31 cellular contexts compared by ENCODE assay signal in the genomic region with DNA sequence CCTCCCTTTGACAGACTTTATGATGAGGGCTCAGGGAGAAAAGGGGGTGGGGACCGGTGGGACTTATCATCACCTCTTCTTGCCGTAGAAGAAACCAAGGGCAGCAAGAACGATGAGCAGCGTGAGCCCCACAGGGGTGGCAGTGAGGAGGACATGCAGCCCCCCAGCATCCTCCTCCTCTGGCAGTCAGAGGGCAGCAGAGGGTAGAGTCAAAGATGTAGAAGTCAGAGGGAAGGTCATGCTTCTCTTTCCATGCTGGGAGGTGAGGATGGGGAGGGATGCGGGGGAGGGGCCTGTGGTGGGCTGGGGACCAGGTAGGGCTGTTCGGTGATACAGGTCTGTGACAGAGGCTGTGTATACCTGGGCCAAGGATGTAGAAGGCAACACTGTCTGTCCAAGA. TPM values are rescaled to one million over a fixed set of nuclear protein-coding genes. Genes with fewer than 3 reads are reported as not detected.
A peak's percentile ranks its signal among the peaks of the same experiment; 100 is the strongest.
DNase-seq lines count a peak whose midpoint lies in the region; ATAC-seq and TF ChIP-seq lines count a peak whose summit lies in the region.
"Had no signal": no experiment of that assay in that cellular context is flagged by ENCODE, and none has a peak within 500 bp of the region (broad histone marks: within the 10 kb centered on the region; RNA-seq: fewer than 3 reads in every experiment).

No MANE protein-coding gene starts in this region.

- H3K27ac Mint-ChIP-seq in activated T-cell treated with anti-CD3 and anti-CD28 coated beads, Interleukin-2, amount 50 U/mL, for 72 hours = no peak overlapping the region
- no peak overlapping the region for H3K27ac Mint-ChIP-seq in activated T-cell treated with anti-CD3 and anti-CD28 coated beads, Interleukin-2, amount 50 U/mL, for 24 hours
- no peak overlapping the region for H3K27ac Mint-ChIP-seq in endodermal cell
- H3K27ac Mint-ChIP-seq: activated CD4-positive, alpha-beta T cell treated with anti-CD3 and anti-CD28 coated beads, Interleukin-2, amount 10 ng/mL, durations not matched to agents 7 days and 5 days; activated naive CD4-positive, alpha-beta T cell treated with anti-CD3 and anti-CD28 coated beads, Interleukin-2, amount 50 U/mL, for 24 hours; CD4-positive, CD25-positive, alpha-beta regulatory T cell; HFFc6; neural progenitor cell had no signal

- H3K9me3 Mint-ChIP-seq in activated T-cell treated with anti-CD3 and anti-CD28 coated beads, Interleukin-2, amount 50 U/mL, for 72 hours = no peaks in the 10 kb centered on the region
- H3K9me3 Mint-ChIP-seq in activated T-cell treated with anti-CD3 and anti-CD28 coated beads, Interleukin-2, amount 50 U/mL, for 24 hours = no peaks in the 10 kb centered on the region
- H3K9me3 Mint-ChIP-seq in endodermal cell = no peaks in the 10 kb centered on the region
- H3K9me3 Mint-ChIP-seq: activated CD4-positive, alpha-beta T cell treated with anti-CD3 and anti-CD28 coated beads, Interleukin-2, amount 10 ng/mL, durations not matched to agents 7 days and 5 days; activated naive CD4-positive, alpha-beta T cell treated with anti-CD3 and anti-CD28 coated beads, Interleukin-2, amount 50 U/mL, for 24 hours; CD4-positive, CD25-positive, alpha-beta regulatory T cell; HFFc6 had no signal

- peaks cover 43% of the 10 kb centered on the region for H3K4me1 Mint-ChIP-seq in activated T-cell treated with anti-CD3 and anti-CD28 coated beads, Interleukin-2, amount 50 U/mL, for 72 hours (ENCODE audit: low read depth)
- peaks cover 29% of the 10 kb centered on the region for H3K4me1 Mint-ChIP-seq in activated T-cell treated with anti-CD3 and anti-CD28 coated beads, Interleukin-2, amount 50 U/mL, for 24 hours (ENCODE audit: low read depth)
- H3K4me1 Mint-ChIP-seq in endodermal cell = peaks cover 12% of the 10 kb centered on the region

- intact Hi-C loops in spleen (cut with DNase I; ENCODE audit: low total_unique reads) = no loop called here

- H3K4me3 Mint-ChIP-seq in activated T-cell treated with anti-CD3 and anti-CD28 coated beads, Interleukin-2, amount 50 U/mL, for 72 hours = peak overlapping the region; percentile 36 to 74
- H3K4me3 Mint-ChIP-seq in activated T-cell treated with anti-CD3 and anti-CD28 coated beads, Interleukin-2, amount 50 U/mL, for 24 hours = no peak overlapping the region
- no peak overlapping the region for H3K4me3 Mint-ChIP-seq in endodermal cell
- H3K4me3 Mint-ChIP-seq: activated CD4-positive, alpha-beta T cell treated with anti-CD3 and anti-CD28 coated beads, Interleukin-2, amount 10 ng/mL, durations not matched to agents 7 days and 5 days; HFFc6 had no signal

- H3K27ac ChIP-seq in WERI-Rb-1 (no peak overlapping the region), endodermal cell (ENCODE audit: low read depth, low read length) (no peak overlapping the region), spleen (no peak overlapping the region)
- H3K27ac ChIP-seq: neural progenitor cell, parathyroid adenoma, skin epidermis, thoracic aorta, uterus had no signal

- TF ChIP-seq POLR2A in spleen (IDR thresholded peaks at IDR 0.05) = no peak

- H3K27me3 Mint-ChIP-seq in activated T-cell treated with anti-CD3 and anti-CD28 coated beads, Interleukin-2, amount 50 U/mL, for 72 hours (ENCODE audit: low read depth) = peaks cover 82% of the 10 kb centered on the region
- H3K27me3 Mint-ChIP-seq in activated T-cell treated with anti-CD3 and anti-CD28 coated beads, Interleukin-2, amount 50 U/mL, for 24 hours = peaks cover 91% of the 10 kb centered on the region
- H3K27me3 Mint-ChIP-seq in endodermal cell (ENCODE audit: insufficient read depth) = peaks cover 93% of the 10 kb centered on the region

- H3K9ac ChIP-seq in endodermal cell (ENCODE audit: extremely low read depth, low read length, poor library complexity, severe bottlenecking) = no peak overlapping the region
- H3K9ac ChIP-seq: neural progenitor cell, parathyroid adenoma had no signal

- H3K4me1 ChIP-seq in endodermal cell (ENCODE audit: control insufficient read depth, insufficient read depth, low read length) (no peaks in the 10 kb centered on the region), spleen (peaks cover 0 to 28% (median 16%) of the 10 kb centered on the region in 6 donors)
- H3K4me1 ChIP-seq: parathyroid adenoma, uterus had no signal

- TF ChIP-seq CTCF in WERI-Rb-1 (IDR thresholded peaks at IDR 0.05; ENCODE audit: low read depth, low read length) = 0 out of 2 replicates have a peak, but pooled peaks have one; percentile 11
- TF ChIP-seq CTCF in endodermal cell (conservative IDR thresholded peaks at IDR 0.05) = peak; percentile 36
- no peak for TF ChIP-seq CTCF in spleen (IDR thresholded peaks at IDR 0.05 in 8 of 11, conservative IDR thresholded peaks at IDR 0.05 in 3 of 11)

- H3K9me3 ChIP-seq in WERI-Rb-1 (ENCODE audit: severe bottlenecking) (no peaks in the 10 kb centered on the region), endodermal cell (ENCODE audit: control insufficient read depth, low read length) (no peaks in the 10 kb centered on the region), spleen (no peaks in the 10 kb centered on the region)
- H3K9me3 ChIP-seq: thoracic aorta, uterus had no signal

- H3K36me3 ChIP-seq in WERI-Rb-1 (no peaks in the 10 kb centered on the region), endodermal cell (ENCODE audit: control insufficient read depth, insufficient read depth, low read length) (no peaks in the 10 kb centered on the region), spleen (no peaks in the 10 kb centered on the region)
- H3K36me3 ChIP-seq: neural progenitor cell, thoracic aorta, uterus had no signal

- 74 to 80% methylated on average over 4 to 6 of the region's 6 CpGs for WGBS in endodermal cell (ENCODE audit: insufficient coverage in 1 of 2, insufficient read length in 1 of 2), 2 experiments
- WGBS in spleen, 5 donors = 35 to 62% (median 44%) methylated on average over 6 of the region's 6 CpGs

- DNase-seq in activated T-cell treated with anti-CD3 and anti-CD28 coated beads, Interleukin-2, amount 50 U/mL, for 72 hours = no peak
- no peak for DNase-seq in activated T-cell treated with anti-CD3 and anti-CD28 coated beads, Interleukin-2, amount 50 U/mL, for 24 hours
- DNase-seq in WERI-Rb-1 (no peak), endodermal cell (no peak), spleen (peak; percentile 45), activated gamma-delta T cell treated with Interleukin-2 at 50 U/mL for 16 hours (no peak), DMS153 treated with DMSO at 0.1 percent for 48 hours (lab: John Stamatoyannopoulos, UW; ENCODE audit: unreplicated experiment) (no peak), NCI-H128 (lab: John Stamatoyannopoulos, UW; ENCODE audit: unreplicated experiment) (no peak)
- DNase-seq: activated CD4-positive, alpha-beta T cell treated with anti-CD3 and anti-CD28 coated beads, Interleukin-2, amount 10 ng/mL, durations not matched to agents 7 days and 5 days; AML-193; aorta; CD4-positive, CD25-positive, alpha-beta regulatory T cell; EL; HFFc6; hippocampal formation; NCI-H146; NCI-H2107; NCI-H345; retina; SHP77; stimulated activated naive CD4-positive, alpha-beta T cell treated with Interleukin-2 at 50 U/mL for 16 hours; uterus had no signal

- H3K36me3 Mint-ChIP-seq in activated T-cell treated with anti-CD3 and anti-CD28 coated beads, Interleukin-2, amount 50 U/mL, for 72 hours (ENCODE audit: insufficient read depth in 2 of 2) = no peaks in the 10 kb centered on the region
- H3K36me3 Mint-ChIP-seq in activated T-cell treated with anti-CD3 and anti-CD28 coated beads, Interleukin-2, amount 50 U/mL, for 24 hours (ENCODE audit: low read depth) = no peaks in the 10 kb centered on the region
- H3K36me3 Mint-ChIP-seq in endodermal cell (ENCODE audit: low read depth) = no peaks in the 10 kb centered on the region
- H3K36me3 Mint-ChIP-seq: activated naive CD4-positive, alpha-beta T cell treated with anti-CD3 and anti-CD28 coated beads, Interleukin-2, amount 50 U/mL, for 24 hours; CD4-positive, CD25-positive, alpha-beta regulatory T cell; IgD-negative memory B cell had no signal

- H3K27me3 ChIP-seq in WERI-Rb-1 (ENCODE audit: insufficient read depth, low read depth, severe bottlenecking) (no peaks in the 10 kb centered on the region), endodermal cell (ENCODE audit: control insufficient read depth, insufficient read depth, low read length, poor library complexity, severe bottlenecking) (peaks cover 78% of the 10 kb centered on the region), spleen (replicated peaks in 1 of 7) (peaks cover 3 to 97% (median 37%) of the 10 kb centered on the region in 7 donors)

- H3K4me3 ChIP-seq in WERI-Rb-1 (ENCODE audit: low read depth, low read length) = no peak overlapping the region
- H3K4me3 ChIP-seq in endodermal cell (ENCODE audit: low read length) = no peak overlapping the region
- no peak overlapping the region for H3K4me3 ChIP-seq in spleen
- H3K4me3 ChIP-seq: GM12878, skin epidermis, thoracic aorta, uterus had no signal

- no peak for ATAC-seq in activated T-cell treated with anti-CD3 and anti-CD28 coated beads, Interleukin-2, amount 50 U/mL, for 72 hours (replicated peaks in 1 of 2)
- ATAC-seq: GM12878, left lobe of liver, Panc1 had no signal

RNA-seq across cellular contexts. Expression of a gene that starts 14.8 kb away (rescaled TPM):
- under 1 TPM; 0.17 to 0.30 TPM for total RNA-seq in activated T-cell treated with anti-CD3 and anti-CD28 coated beads, Interleukin-2, amount 50 U/mL, for 72 hours
- total RNA-seq in endodermal cell (under 1 TPM; 0.07 to 0.09 TPM), spleen (under 1 TPM in 3 of 7 donors, not detected in 4; 0.09 TPM)
- 0.11 TPM for polyA plus RNA-seq in endodermal cell (2013, experiment 1 of 2)
- 0.08 TPM for polyA plus RNA-seq in endodermal cell (2013, experiment 2 of 2)
- under 1 TPM in 1 of 3 donors, not detected in 2; under 0.01 TPM for polyA plus RNA-seq in spleen
- total RNA-seq: GM12878, HFFc6, left lobe of liver, thoracic aorta had no signal
- polyA plus RNA-seq: aorta; CD4-positive, CD25-positive, alpha-beta regulatory T cell; IgD-negative memory B cell had no signal

RNA-seq across cellular contexts. Expression of a gene that starts 16.6 kb away (rescaled TPM):
- 10 to 100 TPM; 16.8 to 21.4 TPM for total RNA-seq in activated T-cell treated with anti-CD3 and anti-CD28 coated beads, Interleukin-2, amount 50 U/mL, for 72 hours
- under 1 TPM; 0.44 to 0.82 TPM for total RNA-seq in endodermal cell
- 3.1 TPM for polyA plus RNA-seq in endodermal cell (2013, experiment 1 of 2)
- polyA plus RNA-seq in endodermal cell (2013, experiment 2 of 2) = 2.0 TPM
- total RNA-seq in spleen = 1 to 10 TPM in 1 of 7 donors, under 1 TPM in 3, not detected in 3; 0.18 to 1.4 (median 0.48) TPM
- polyA plus RNA-seq in spleen = under 1 TPM in 2 of 3 donors, not detected in 1; 0.09 to 0.22 TPM
- total RNA-seq: left lobe of liver had no signal
- polyA plus RNA-seq: IgD-negative memory B cell had no signal

RNA-seq across cellular contexts. Expression of a gene that starts 27.5 kb away (rescaled TPM):
- 100 to 1,000 TPM; 221 to 246 TPM for total RNA-seq in activated T-cell treated with anti-CD3 and anti-CD28 coated beads, Interleukin-2, amount 50 U/mL, for 72 hours
- total RNA-seq in endodermal cell (1 to 10 TPM; 2.4 to 7.7 TPM), spleen (10 to 100 TPM; 10.4 to 22.1 (median 15.1) TPM)
- 3.0 TPM for polyA plus RNA-seq in endodermal cell (2013, experiment 1 of 2)
- polyA plus RNA-seq in endodermal cell (2013, experiment 2 of 2) = 1.9 TPM
- polyA plus RNA-seq in spleen = 1 to 10 TPM; 3.6 to 5.6 (median 5.2) TPM

RNA-seq across cellular contexts. Expression of a gene that starts 49.4 kb away (rescaled TPM):
- under 1 TPM in 1 of 2 donors, not detected in 1; 0.07 TPM for total RNA-seq in activated T-cell treated with anti-CD3 and anti-CD28 coated beads, Interleukin-2, amount 50 U/mL, for 72 hours
- total RNA-seq in endodermal cell = under 1 TPM; 0.29 to 0.53 TPM
- 2.1 TPM for polyA plus RNA-seq in endodermal cell (2013, experiment 1 of 2)
- 2.3 TPM for polyA plus RNA-seq in endodermal cell (2013, experiment 2 of 2)
- 10 to 100 TPM; 16.1 to 28.3 (median 24.2) TPM for total RNA-seq in spleen
- polyA plus RNA-seq in spleen = 1 to 10 TPM; 1.4 to 6.2 (median 2.6) TPM
- total RNA-seq: GM12878 had no signal
- polyA plus RNA-seq: CD4-positive, CD25-positive, alpha-beta regulatory T cell; GM12878; IgD-negative memory B cell had no signal

Comparison
In these comparisons a context has a peak if more than half of its experiments do, and no peak if none do; other contexts are left out.
1. H3K4me3 Mint-ChIP-seq: peak in activated T-cell treated with anti-CD3 and anti-CD28 coated beads, Interleukin-2, amount 50 U/mL, for 72 hours (2 of 2); none in activated T-cell treated with anti-CD3 and anti-CD28 coated beads, Interleukin-2, amount 50 U/mL, for 24 hours (single experiment) and endodermal cell (single experiment).
2. CTCF ChIP-seq: peak in WERI-Rb-1 (single experiment) and endodermal cell (single experiment); none in spleen (0 of 11).
3. RNA of a gene that starts 16.6 kb away (total RNA-seq): 16.8 to 21.4 TPM in activated T-cell treated with anti-CD3 and anti-CD28 coated beads, Interleukin-2, amount 50 U/mL, for 72 hours; 0.44 to 0.82 TPM in endodermal cell and 0.18 to 1.4 TPM in spleen; every median in the first group is over 4 times any median in the second.
4. RNA of a gene that starts 27.5 kb away (total RNA-seq): 221 to 246 TPM in activated T-cell treated with anti-CD3 and anti-CD28 coated beads, Interleukin-2, amount 50 U/mL, for 72 hours; 10.4 to 22.1 TPM in spleen and 2.4 to 7.7 TPM in endodermal cell; every median in the first group is over 4 times any median in the second.